Comparison of ENCODE assay signal across 8 cellular contexts in the genomic region with DNA sequence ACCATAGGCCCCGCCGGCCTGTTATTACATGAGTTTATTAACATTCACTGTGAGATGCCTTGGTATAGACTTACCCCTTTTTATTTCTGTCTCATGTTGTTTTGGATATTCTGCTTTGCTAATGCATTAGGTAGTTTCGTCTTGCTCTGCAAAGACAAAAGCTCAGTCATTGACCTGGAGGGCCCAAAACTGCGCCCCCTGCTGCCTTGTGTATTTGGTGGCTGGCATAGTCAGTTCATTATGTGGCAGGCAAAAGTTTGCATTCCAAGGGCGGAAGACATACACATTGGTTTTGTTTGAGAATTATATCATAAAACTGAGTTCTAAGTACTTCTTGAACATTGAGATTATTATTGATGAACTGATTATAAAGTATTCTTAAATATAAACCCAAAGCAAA.
A peak's percentile ranks its signal among the peaks of the same experiment; 100 is the strongest.
DNase-seq lines count a peak whose midpoint lies in the region; ATAC-seq lines count a peak whose summit lies in the region.

No MANE protein-coding gene starts in this region.

- DNase-seq in DMS153 (lab: John Stamatoyannopoulos, UW) = peak; percentile 85
- peak; percentile 38 for DNase-seq in NCI-H748 treated with DMSO at 0.1 percent for 48 hours (lab: John Stamatoyannopoulos, UW)
- peak in 3 of 4 experiments; percentile 26 to 50 (median 34) for DNase-seq in activated naive CD4-positive, alpha-beta T cell (lab: John Stamatoyannopoulos, UW)
- DNase-seq in islet precursor cell = peak; percentile 73
- DNase-seq in stimulated activated naive CD4-positive, alpha-beta T cell treated with Interleukin-2 at 50 U/mL for 16 hours (lab: John Stamatoyannopoulos, UW) = peak; percentile 28
- no peak for DNase-seq in foreskin melanocyte
- DNase-seq in DMS79 treated with DMSO at 0.1 percent for 48 hours (lab: John Stamatoyannopoulos, UW) = no peak

- ATAC-seq in GM21381 (IDR thresholded peaks at IDR 0.05; ENCODE audit: unreplicated experiment) = no peak

Comparison
In these comparisons a context has a peak if more than half of its experiments do, and no peak if none do; other contexts are left out.
1. DNase-seq: peak in DMS153 (single experiment), NCI-H748 treated with DMSO at 0.1 percent for 48 hours (single experiment), activated naive CD4-positive, alpha-beta T cell (3 of 4), islet precursor cell (single experiment) and stimulated activated naive CD4-positive, alpha-beta T cell treated with Interleukin-2 at 50 U/mL for 16 hours (single experiment); none in foreskin melanocyte (single experiment) and DMS79 treated with DMSO at 0.1 percent for 48 hours (single experiment).